Comparison of ENCODE assay signal across 16 cellular contexts in genomic region chr6:91376686-91377085, GRCh38.
DNase-seq lines count a peak whose midpoint lies in the region; ATAC-seq and TF ChIP-seq lines count a peak whose summit lies in the region.
"Had no signal": no experiment of that assay in that cellular context is flagged by ENCODE, and none has a peak within 500 bp of the region (broad histone marks: within the 10 kb centered on the region; RNA-seq: fewer than 3 reads in every experiment).

No MANE protein-coding gene starts in this region.

- H3K4me3 Mint-ChIP-seq in neural progenitor cell, result no peak overlapping the region
- no peak overlapping the region for H3K4me3 Mint-ChIP-seq in activated T-helper 17 cell treated with anti-CD3 and anti-CD28 coated beads, Interleukin-2, amount 50 U/mL, for 72 hours
- H3K4me3 Mint-ChIP-seq: activated CD4-positive, alpha-beta T cell treated with anti-CD3 and anti-CD28 coated beads, Interleukin-2, amount 10 ng/mL, durations not matched to agents 24 days and 14 days; activated T-helper 1 cell treated with anti-CD3 and anti-CD28 coated beads, Interleukin-12 subunit alpha, Interleukin-12 subunit beta, Interleukin-2, Interleukin-4 antibody, amounts not matched to agents 30 ng/mL and 10 ng/mL and 1 ng/mL, durations not matched to agents 14 hours and 24 hours and 36 hours had no signal

- H3K27me3 Mint-ChIP-seq in neural progenitor cell (ENCODE audit: insufficient read depth, low read depth), result peaks cover 2% of the 10 kb centered on the region
- no peaks in the 10 kb centered on the region for H3K27me3 Mint-ChIP-seq in activated T-helper 17 cell treated with anti-CD3 and anti-CD28 coated beads, Interleukin-2, amount 50 U/mL, for 72 hours
- H3K27me3 Mint-ChIP-seq: activated CD4-positive, alpha-beta T cell treated with anti-CD3 and anti-CD28 coated beads, Interleukin-2, amount 10 ng/mL, durations not matched to agents 24 days and 14 days had no signal

- peak overlapping the region; percentile 36 for H2AFZ ChIP-seq in neural progenitor cell (replicated peaks)

- no peaks in the 10 kb centered on the region for H3K79me2 ChIP-seq in neural progenitor cell (ENCODE audit: low read depth)

- DNase-seq in DMS79 (lab: John Stamatoyannopoulos, UW), result peak; percentile 29
- DNase-seq in NCI-H1436 (lab: John Stamatoyannopoulos, UW), result peak; percentile 93
- peak; percentile 8 for DNase-seq in NCI-H748 treated with DMSO at 0.1 percent for 48 hours (lab: John Stamatoyannopoulos, UW)
- DNase-seq in neural progenitor cell (ENCODE audit: low spot score), result no peak
- no peak for DNase-seq in stimulated activated naive CD4-positive, alpha-beta T cell (lab: John Stamatoyannopoulos, UW)
- no peak for DNase-seq in NCI-H2227 (lab: John Stamatoyannopoulos, UW; ENCODE audit: unreplicated experiment)
- DNase-seq: activated CD4-positive, alpha-beta T cell treated with anti-CD3 and anti-CD28 coated beads, Interleukin-2, amount 10 ng/mL, durations not matched to agents 24 days and 14 days; DND-41; erythroblast; kidney glomerular epithelial cell; NCI-H82; stimulated activated naive CD8-positive, alpha-beta T cell treated with anti-CD3 and anti-CD28 coated beads, Interleukin-15, Interleukin-2, amounts not matched to agents 100 U/mL and 50 U/mL, for 24 hours had no signal

- no peak for TF ChIP-seq POLR2A in GM18505 (IDR thresholded peaks at IDR 0.05; ENCODE audit: borderline replicate concordance, extremely low read depth, insufficient read depth, insufficient read length)

- H3K9ac ChIP-seq in neural progenitor cell, result no peak overlapping the region

- no peak overlapping the region for H3K27ac ChIP-seq in neural progenitor cell
- H3K27ac ChIP-seq: skin epidermis had no signal

- no peak overlapping the region for H3K4me2 ChIP-seq in neural progenitor cell

- H3K27ac Mint-ChIP-seq in neural progenitor cell, result no peak overlapping the region
- no peak overlapping the region for H3K27ac Mint-ChIP-seq in activated T-helper 17 cell treated with anti-CD3 and anti-CD28 coated beads, Interleukin-2, amount 50 U/mL, for 72 hours
- H3K27ac Mint-ChIP-seq: activated CD4-positive, alpha-beta T cell treated with anti-CD3 and anti-CD28 coated beads, Interleukin-2, amount 10 ng/mL, durations not matched to agents 24 days and 14 days; activated T-helper 1 cell treated with anti-CD3 and anti-CD28 coated beads, Interleukin-12 subunit alpha, Interleukin-12 subunit beta, Interleukin-2, Interleukin-4 antibody, amounts not matched to agents 30 ng/mL and 10 ng/mL and 1 ng/mL, durations not matched to agents 14 hours and 24 hours and 36 hours had no signal

- no peaks in the 10 kb centered on the region for H3K36me3 Mint-ChIP-seq in neural progenitor cell
- H3K36me3 Mint-ChIP-seq in activated T-helper 17 cell treated with anti-CD3 and anti-CD28 coated beads, Interleukin-2, amount 50 U/mL, for 72 hours (ENCODE audit: low read depth), result no peaks in the 10 kb centered on the region

- no peaks in the 10 kb centered on the region for H4K20me1 ChIP-seq in neural progenitor cell (ENCODE audit: low read depth)

- peaks cover 4% of the 10 kb centered on the region for H3K36me3 ChIP-seq in neural progenitor cell

- ATAC-seq in activated T-helper 17 cell treated with anti-CD3 and anti-CD28 coated beads, Interleukin-2, amount 50 U/mL, for 72 hours (replicated peaks), result no peak
- ATAC-seq in GM18505 (IDR thresholded peaks at IDR 0.05; ENCODE audit: unreplicated experiment), result no peak
- ATAC-seq: stimulated activated naive CD8-positive, alpha-beta T cell treated with anti-CD3 and anti-CD28 coated beads, Interleukin-15, Interleukin-2, amounts not matched to agents 100 U/mL and 50 U/mL, for 24 hours had no signal

- H3K4me3 ChIP-seq in neural progenitor cell, result no peak overlapping the region
- H3K4me3 ChIP-seq: skin epidermis had no signal

- no peaks in the 10 kb centered on the region for H3K9me3 Mint-ChIP-seq in neural progenitor cell
- no peaks in the 10 kb centered on the region for H3K9me3 Mint-ChIP-seq in activated T-helper 17 cell treated with anti-CD3 and anti-CD28 coated beads, Interleukin-2, amount 50 U/mL, for 72 hours
- H3K9me3 Mint-ChIP-seq: activated CD4-positive, alpha-beta T cell treated with anti-CD3 and anti-CD28 coated beads, Interleukin-2, amount 10 ng/mL, durations not matched to agents 24 days and 14 days; activated T-helper 1 cell treated with anti-CD3 and anti-CD28 coated beads, Interleukin-12 subunit alpha, Interleukin-12 subunit beta, Interleukin-2, Interleukin-4 antibody, amounts not matched to agents 30 ng/mL and 10 ng/mL and 1 ng/mL, durations not matched to agents 14 hours and 24 hours and 36 hours had no signal

- H3K4me1 Mint-ChIP-seq in neural progenitor cell, result no peaks in the 10 kb centered on the region
- H3K4me1 Mint-ChIP-seq in activated T-helper 17 cell treated with anti-CD3 and anti-CD28 coated beads, Interleukin-2, amount 50 U/mL, for 72 hours, result no peaks in the 10 kb centered on the region
- H3K4me1 Mint-ChIP-seq: activated CD4-positive, alpha-beta T cell treated with anti-CD3 and anti-CD28 coated beads, Interleukin-2, amount 10 ng/mL, durations not matched to agents 24 days and 14 days had no signal

- no peaks in the 10 kb centered on the region for H3K9me3 ChIP-seq in neural progenitor cell (ENCODE audit: low read depth)

- TF ChIP-seq CTCF in neural progenitor cell (IDR thresholded peaks at IDR 0.05), result no peak

- H3F3A ChIP-seq in neural progenitor cell (ENCODE audit: low read depth), result no peaks in the 10 kb centered on the region

- H3K4me1 ChIP-seq in neural progenitor cell, result peaks cover under 1% of the 10 kb centered on the region

- H3K27me3 ChIP-seq in neural progenitor cell, result no peaks in the 10 kb centered on the region

Comparison
In these comparisons a context has a peak if more than half of its experiments do, and no peak if none do; other contexts are left out.
1. DNase-seq: peak in DMS79 (single experiment), NCI-H1436 (single experiment) and NCI-H748 treated with DMSO at 0.1 percent for 48 hours (single experiment); none in neural progenitor cell (single experiment), stimulated activated naive CD4-positive, alpha-beta T cell (0 of 6) and NCI-H2227 (single experiment).